8 cellular contexts compared by ENCODE assay signal in genomic region chr1:179883739-179884138, GRCh38. TPM values are rescaled to one million over a fixed set of nuclear protein-coding genes. Genes with fewer than 3 reads are reported as not detected.
DNase-seq lines count a peak whose midpoint lies in the region; ATAC-seq and TF ChIP-seq lines count a peak whose summit lies in the region.

No MANE protein-coding gene starts in this region.

- intact Hi-C loops in activated T-helper 2 cell treated with anti-CD3 and anti-CD28 coated beads, Interferon-gamma antibody, Interleukin-2, Interleukin-4, amounts not matched to agents 10 μg/mL and 5 μg/mL and 100 μg/mL, durations not matched to agents 14 hours and 24 hours and 36 hours (cut with micrococcal nuclease): loop anchor here (2.0 to 10.0 kb wide), 3 partner anchors 69 to 611 kb away; no protein-coding TSS in a partner anchor

- H3K4me3 Mint-ChIP-seq in activated T-helper 2 cell treated with anti-CD3 and anti-CD28 coated beads, Interferon-gamma antibody, Interleukin-2, Interleukin-4, amounts not matched to agents 10 μg/mL and 5 μg/mL and 100 μg/mL, durations not matched to agents 14 hours and 24 hours and 36 hours (ENCODE audit: low read depth): peak overlapping the region; percentile 85

- H3K27me3 Mint-ChIP-seq in activated T-helper 2 cell treated with anti-CD3 and anti-CD28 coated beads, Interferon-gamma antibody, Interleukin-2, Interleukin-4, amounts not matched to agents 10 μg/mL and 5 μg/mL and 100 μg/mL, durations not matched to agents 14 hours and 24 hours and 36 hours (ENCODE audit: low read depth): no peaks in the 10 kb centered on the region

- peaks cover 34% of the 10 kb centered on the region for H3K36me3 Mint-ChIP-seq in activated T-helper 2 cell treated with anti-CD3 and anti-CD28 coated beads, Interferon-gamma antibody, Interleukin-2, Interleukin-4, amounts not matched to agents 10 μg/mL and 5 μg/mL and 100 μg/mL, durations not matched to agents 14 hours and 24 hours and 36 hours (ENCODE audit: low read depth)

- no peaks in the 10 kb centered on the region for H3K9me3 Mint-ChIP-seq in activated T-helper 2 cell treated with anti-CD3 and anti-CD28 coated beads, Interferon-gamma antibody, Interleukin-2, Interleukin-4, amounts not matched to agents 10 μg/mL and 5 μg/mL and 100 μg/mL, durations not matched to agents 14 hours and 24 hours and 36 hours

- peaks cover 42% of the 10 kb centered on the region for H3K4me1 Mint-ChIP-seq in activated T-helper 2 cell treated with anti-CD3 and anti-CD28 coated beads, Interferon-gamma antibody, Interleukin-2, Interleukin-4, amounts not matched to agents 10 μg/mL and 5 μg/mL and 100 μg/mL, durations not matched to agents 14 hours and 24 hours and 36 hours (ENCODE audit: low read depth)

- peak overlapping the region; percentile 97 for H3K27ac Mint-ChIP-seq in activated T-helper 2 cell treated with anti-CD3 and anti-CD28 coated beads, Interferon-gamma antibody, Interleukin-2, Interleukin-4, amounts not matched to agents 10 μg/mL and 5 μg/mL and 100 μg/mL, durations not matched to agents 14 hours and 24 hours and 36 hours

- TF ChIP-seq CTCF in NB4 (IDR thresholded peaks at IDR 0.05; ENCODE audit: low read depth, low read length): no peak

- DNase-seq in activated CD4-positive, CD25-positive, alpha-beta regulatory T cell treated with anti-CD3 and anti-CD28 coated beads, Interleukin-2, amount 50 U/mL, for 16 hours (ENCODE audit: low read depth, low spot score): peak; percentile 51
- no peak for DNase-seq in activated CD4-positive, CD25-positive, alpha-beta regulatory T cell treated with anti-CD3 and anti-CD28 coated beads, Interleukin-2, amount 50 U/mL, for 72 hours
- DNase-seq in NB4 (ENCODE audit: low read depth): peak; percentile 30
- peak; percentile 61 for DNase-seq in activated T-helper 2 cell treated with anti-CD3 and anti-CD28 coated beads, Interferon-gamma antibody, Interleukin-2, Interleukin-4, amounts not matched to agents 10 μg/mL and 5 μg/mL and 100 μg/mL, durations not matched to agents 14 hours and 24 hours and 36 hours (ENCODE audit: low spot score)
- peak; percentile 77 for DNase-seq in stimulated activated CD4-positive, alpha-beta T cell treated with anti-CD3 and anti-CD28 coated beads, Interleukin-1b, Interleukin-23, amount 100 ng/mL, for 48 hours
- DNase-seq in C1 segment of cervical spinal cord (lab: John Stamatoyannopoulos, UW): no peak
- no peak for DNase-seq in left lobe of liver (ENCODE audit: low spot score)

- peak overlapping the region; percentile 95 for H3K4me3 ChIP-seq in NB4 (ENCODE audit: low read depth, low read length)
- peak overlapping the region; percentile 72 for H3K4me3 ChIP-seq in iPS-11a (ENCODE audit: low read depth, low read length)

- no peak for TF ChIP-seq POLR2A in NB4 (IDR thresholded peaks at IDR 0.05; ENCODE audit: extremely low read depth, insufficient read length)

- no peak for ATAC-seq in left lobe of liver

RNA-seq across cellular contexts. Expression of gene TOR1AIP1, which starts 1.7 kb away (rescaled TPM):
- total RNA-seq in activated T-helper 2 cell treated with anti-CD3 and anti-CD28 coated beads, Interferon-gamma antibody, Interleukin-2, Interleukin-4, amounts not matched to agents 10 μg/mL and 5 μg/mL and 100 μg/mL, durations not matched to agents 14 hours and 24 hours and 36 hours: 72.2 and 82.5 TPM in 2 replicates
- 22.2 TPM for total RNA-seq in left lobe of liver

RNA-seq across cellular contexts. Expression of gene TOR1AIP2, which starts 6.1 kb away (rescaled TPM):
- 55.6 and 55.7 TPM in 2 replicates for total RNA-seq in activated T-helper 2 cell treated with anti-CD3 and anti-CD28 coated beads, Interferon-gamma antibody, Interleukin-2, Interleukin-4, amounts not matched to agents 10 μg/mL and 5 μg/mL and 100 μg/mL, durations not matched to agents 14 hours and 24 hours and 36 hours
- 84.1 TPM for total RNA-seq in left lobe of liver

Comparison
In these comparisons a context has a peak if more than half of its experiments do, and no peak if none do; other contexts are left out.
1. DNase-seq: peak in activated CD4-positive, CD25-positive, alpha-beta regulatory T cell treated with anti-CD3 and anti-CD28 coated beads, Interleukin-2, amount 50 U/mL, for 16 hours (single experiment), NB4 (single experiment), activated T-helper 2 cell treated with anti-CD3 and anti-CD28 coated beads, Interferon-gamma antibody, Interleukin-2, Interleukin-4, amounts not matched to agents 10 μg/mL and 5 μg/mL and 100 μg/mL, durations not matched to agents 14 hours and 24 hours and 36 hours (single experiment) and stimulated activated CD4-positive, alpha-beta T cell treated with anti-CD3 and anti-CD28 coated beads, Interleukin-1b, Interleukin-23, amount 100 ng/mL, for 48 hours (single experiment); none in activated CD4-positive, CD25-positive, alpha-beta regulatory T cell treated with anti-CD3 and anti-CD28 coated beads, Interleukin-2, amount 50 U/mL, for 72 hours (single experiment), C1 segment of cervical spinal cord (0 of 14) and left lobe of liver (single experiment).